ENCODE assay signal across 19 cellular contexts in the genomic region with DNA sequence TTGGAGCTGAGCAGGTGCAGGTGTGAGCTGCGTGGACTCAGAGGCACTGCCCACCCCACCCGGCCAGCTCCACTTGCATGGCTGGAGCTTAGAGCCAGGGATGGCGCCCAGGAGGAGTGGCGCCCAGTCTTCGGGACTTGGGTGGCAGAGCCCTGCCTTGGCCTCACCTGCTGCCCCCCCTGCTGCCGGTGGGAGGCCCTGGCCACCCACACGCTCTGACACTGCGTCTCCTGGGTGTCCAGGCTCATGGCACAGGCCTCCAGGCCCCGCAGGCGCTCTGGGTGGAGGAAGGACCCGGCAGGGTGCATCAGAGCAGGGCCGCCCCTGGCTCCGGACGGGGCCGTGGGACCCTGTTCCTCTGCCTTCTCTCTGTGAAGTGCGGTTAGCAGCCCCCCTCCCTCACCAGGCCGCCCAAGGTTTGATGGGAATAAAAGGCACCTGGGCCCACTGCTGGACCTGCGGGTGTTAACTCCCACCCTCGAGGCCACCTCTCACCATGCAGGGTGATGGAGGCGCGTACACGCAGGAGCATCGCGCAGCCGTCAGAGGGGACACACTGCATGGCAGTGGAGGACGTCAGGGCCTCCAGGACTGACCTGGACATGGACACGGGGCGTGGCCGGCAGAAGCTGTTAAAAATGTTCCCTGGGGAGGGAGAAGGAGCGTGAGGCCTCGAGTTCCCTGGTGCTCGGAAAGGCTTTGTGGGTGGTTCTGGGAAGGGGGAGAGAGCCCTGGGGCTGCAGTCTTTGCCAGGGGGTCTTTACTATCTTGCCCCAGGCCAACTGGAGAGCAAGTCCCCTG. TPM values are rescaled to one million over a fixed set of nuclear protein-coding genes. Genes with fewer than 3 reads are reported as not detected.
DNase-seq lines count a peak whose midpoint lies in the region; ATAC-seq, FAIRE-seq and TF ChIP-seq lines count a peak whose summit lies in the region.
"Had no signal": no experiment of that assay in that cellular context is flagged by ENCODE, and none has a peak within 500 bp of the region (broad histone marks: within the 10 kb centered on the region; RNA-seq: fewer than 3 reads in every experiment).

No MANE protein-coding gene starts in this region.

- H3K36me3 ChIP-seq in HEK293 (ENCODE audit: control insufficient read depth in 2 of 2, insufficient read depth in 1 of 2, low read length in 2 of 2): no peaks in the 10 kb centered on the region
- no peaks in the 10 kb centered on the region for H3K36me3 ChIP-seq in kidney (ENCODE audit: control insufficient read depth in 1 of 2, insufficient read depth in 2 of 2, low read length in 2 of 2)
- H3K36me3 ChIP-seq: SJCRH30 had no signal

- intact Hi-C loops in kidney (cut with DNase I) (no loop called here), sciatic nerve (cut with DNase I) (no loop called here)

- H3K4me3 ChIP-seq in HEK293 (ENCODE audit: low read depth, low read length) (no peak overlapping the region), kidney (ENCODE audit: low read length in 2 of 2) (no peak overlapping the region)
- H3K4me3 ChIP-seq: SJCRH30 had no signal

- TF ChIP-seq CTCF in HEK293 (tag by site-specific recombination; IDR thresholded peaks at IDR 0.05): no peak
- no peak for TF ChIP-seq CTCF in kidney (IDR thresholded peaks at IDR 0.05; ENCODE audit: borderline replicate concordance, extremely low read depth, insufficient read depth)
- TF ChIP-seq CTCF in glutamatergic neuron (IDR thresholded peaks at IDR 0.05; ENCODE audit: partially characterized antibody, unreplicated experiment): no peak

- no peaks in the 10 kb centered on the region for H3K9me3 ChIP-seq in HEK293 (ENCODE audit: control insufficient read depth, insufficient read depth, low read depth, low read length)
- no peaks in the 10 kb centered on the region for H3K9me3 ChIP-seq in kidney (ENCODE audit: control insufficient read depth in 1 of 2, low read length in 2 of 2)

- no peak for FAIRE-seq in kidney (lab: Jason Lieb, UNC)

- POLR2A ChIA-PET in HEK293 (lab: Yijun Ruan, JAX): no interaction called here

- H3K4me1 Mint-ChIP-seq in glutamatergic neuron (ENCODE audit: low read depth, unreplicated experiment): no peaks in the 10 kb centered on the region

- peaks cover 15% of the 10 kb centered on the region for H3K27me3 Mint-ChIP-seq in glutamatergic neuron (ENCODE audit: unreplicated experiment)

- peaks cover 7% of the 10 kb centered on the region for H3K9me3 Mint-ChIP-seq in glutamatergic neuron (ENCODE audit: unreplicated experiment)
- H3K9me3 Mint-ChIP-seq: CD4-positive, CD25-positive, alpha-beta regulatory T cell had no signal

- H3K4me1 ChIP-seq in HEK293 (ENCODE audit: control insufficient read depth, insufficient read depth, low read length) (no peaks in the 10 kb centered on the region), kidney (ENCODE audit: control insufficient read depth in 1 of 2, insufficient read depth in 1 of 2, low read depth in 1 of 2, low read length in 2 of 2) (peaks cover 0 to 2% of the 10 kb centered on the region in 2 donors)
- H3K4me1 ChIP-seq: SJCRH30 had no signal

- no peaks in the 10 kb centered on the region for H3K36me3 Mint-ChIP-seq in glutamatergic neuron (ENCODE audit: unreplicated experiment)
- H3K36me3 Mint-ChIP-seq: CD4-positive, CD25-positive, alpha-beta regulatory T cell had no signal

- H3K9ac ChIP-seq in kidney (ENCODE audit: low read length in 2 of 2): no peak overlapping the region

- H3K27ac ChIP-seq in HEK293 (ENCODE audit: extremely low read depth, low read depth, low read length) (no peak overlapping the region), kidney (ENCODE audit: low read depth in 2 of 2, low read length in 2 of 2) (no peak overlapping the region)
- H3K27ac ChIP-seq: SJCRH30 had no signal

- DNase-seq in activated CD8-positive, alpha-beta memory T cell treated with anti-CD3 and anti-CD28 coated beads, Interleukin-2, amount 50 U/mL, for 48 hours: peak; percentile 47
- DNase-seq in activated CD8-positive, alpha-beta memory T cell treated with anti-CD3 and anti-CD28 coated beads for 24 hours: no peak
- peak; percentile 67 for DNase-seq in kidney
- peak; percentile 51 for DNase-seq in sciatic nerve (ENCODE audit: low spot score)
- no peak for DNase-seq in DMS53 treated with DMSO at 0.1 percent for 48 hours (lab: John Stamatoyannopoulos, UW; ENCODE audit: unreplicated experiment)
- DNase-seq in glutamatergic neuron: no peak
- DNase-seq: CD4-positive, CD25-positive, alpha-beta regulatory T cell; DND-41; GDM1; Karpas-422; MM.1S; NCI-H1930; NCI-H510A treated with DMSO at 0.1 percent for 48 hours had no signal

- CTCF ChIA-PET in HEK293 (lab: Yijun Ruan, JAX): interaction anchor here (0.6 to 1.0 kb wide), 2 partner anchors 29 to 639 kb away, joined by 3 read pairs; no protein-coding TSS in a partner anchor

- no peak overlapping the region for H3K27ac Mint-ChIP-seq in glutamatergic neuron (ENCODE audit: unreplicated experiment)
- H3K27ac Mint-ChIP-seq: CD4-positive, CD25-positive, alpha-beta regulatory T cell had no signal

- no peak overlapping the region for H3K4me3 Mint-ChIP-seq in glutamatergic neuron (ENCODE audit: unreplicated experiment)
- H3K4me3 Mint-ChIP-seq: CD4-positive, CD25-positive, alpha-beta regulatory T cell had no signal

- no peak for ATAC-seq in sciatic nerve
- ATAC-seq in HG02970 (IDR thresholded peaks at IDR 0.05; ENCODE audit: low FRiP score, unreplicated experiment): no peak

TF ChIP-seq in HEK293, 187 proteins besides CTCF, POLR2A, EP300 and RAD21:
- TF ChIP-seq, protein P1, sequence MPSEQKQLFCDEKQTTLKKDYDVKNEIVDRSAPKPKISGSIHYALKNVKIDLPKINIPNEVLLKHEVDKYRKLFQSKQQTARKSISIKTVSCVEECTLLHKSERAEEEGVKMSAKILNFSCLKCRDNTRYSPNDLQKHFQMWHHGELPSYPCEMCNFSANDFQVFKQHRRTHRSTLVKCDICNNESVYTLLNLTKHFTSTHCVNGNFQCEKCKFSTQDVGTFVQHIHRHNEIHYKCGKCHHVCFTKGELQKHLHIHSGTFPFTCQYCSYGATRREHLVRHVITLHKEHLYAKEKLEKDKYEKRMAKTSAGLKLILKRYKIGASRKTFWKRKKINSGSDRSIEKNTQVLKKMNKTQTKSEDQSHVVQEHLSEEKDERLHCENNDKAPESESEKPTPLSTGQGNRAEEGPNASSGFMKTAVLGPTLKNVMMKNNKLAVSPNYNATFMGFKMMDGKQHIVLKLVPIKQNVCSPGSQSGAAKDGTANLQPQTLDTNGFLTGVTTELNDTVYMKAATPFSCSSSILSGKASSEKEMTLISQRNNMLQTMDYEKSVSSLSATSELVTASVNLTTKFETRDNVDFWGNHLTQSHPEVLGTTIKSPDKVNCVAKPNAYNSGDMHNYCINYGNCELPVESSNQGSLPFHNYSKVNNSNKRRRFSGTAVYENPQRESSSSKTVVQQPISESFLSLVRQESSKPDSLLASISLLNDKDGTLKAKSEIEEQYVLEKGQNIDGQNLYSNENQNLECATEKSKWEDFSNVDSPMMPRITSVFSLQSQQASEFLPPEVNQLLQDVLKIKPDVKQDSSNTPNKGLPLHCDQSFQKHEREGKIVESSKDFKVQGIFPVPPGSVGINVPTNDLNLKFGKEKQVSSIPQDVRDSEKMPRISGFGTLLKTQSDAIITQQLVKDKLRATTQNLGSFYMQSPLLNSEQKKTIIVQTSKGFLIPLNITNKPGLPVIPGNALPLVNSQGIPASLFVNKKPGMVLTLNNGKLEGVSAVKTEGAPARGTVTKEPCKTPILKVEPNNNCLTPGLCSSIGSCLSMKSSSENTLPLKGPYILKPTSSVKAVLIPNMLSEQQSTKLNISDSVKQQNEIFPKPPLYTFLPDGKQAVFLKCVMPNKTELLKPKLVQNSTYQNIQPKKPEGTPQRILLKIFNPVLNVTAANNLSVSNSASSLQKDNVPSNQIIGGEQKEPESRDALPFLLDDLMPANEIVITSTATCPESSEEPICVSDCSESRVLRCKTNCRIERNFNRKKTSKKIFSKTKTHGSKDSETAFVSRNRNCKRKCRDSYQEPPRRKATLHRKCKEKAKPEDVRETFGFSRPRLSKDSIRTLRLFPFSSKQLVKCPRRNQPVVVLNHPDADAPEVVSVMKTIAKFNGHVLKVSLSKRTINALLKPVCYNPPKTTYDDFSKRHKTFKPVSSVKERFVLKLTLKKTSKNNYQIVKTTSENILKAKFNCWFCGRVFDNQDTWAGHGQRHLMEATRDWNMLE (tag by site-specific recombination; conservative IDR thresholded peaks at IDR 0.05; ENCODE audit: low read depth): no peak
- TF ChIP-seq ZFHX2 (tag by site-specific recombination; conservative IDR thresholded peaks at IDR 0.05): 0 out of 2 replicates have a peak, but pooled peaks have one; percentile 18
- TF ChIP-seq ZNF701 (tag by site-specific recombination; IDR thresholded peaks at IDR 0.05): no peak
- 0 out of 2 replicates have a peak, but pooled peaks have one; percentile 6 for TF ChIP-seq ZIC2 (tag by site-specific recombination; IDR thresholded peaks at IDR 0.05)
- peak; percentile 21 for TF ChIP-seq EGR2 (tag by site-specific recombination; IDR thresholded peaks at IDR 0.05; ENCODE audit: low read depth)
- TF ChIP-seq ZNF248 (tag by site-specific recombination; IDR thresholded peaks at IDR 0.05): no peak
TF ChIP-seq in HEK293: peak in this region for 3.

RNA-seq across cellular contexts. Expression of a gene that starts 11.8 kb away (rescaled TPM):
- total RNA-seq in kidney: 0.16 TPM
- polyA plus RNA-seq in kidney (ENCODE audit: insufficient read depth, low read depth, low replicate concordance): not detected
- total RNA-seq in sciatic nerve: not detected
- not detected for total RNA-seq in glutamatergic neuron (ENCODE audit: unreplicated experiment)
- total RNA-seq: A673, H4, RPMI7951, SJCRH30 had no signal

RNA-seq across cellular contexts. Expression of a gene that starts 40.2 kb away (rescaled TPM):
- total RNA-seq in kidney (107 TPM), sciatic nerve (62.2 TPM), glutamatergic neuron (ENCODE audit: unreplicated experiment) (32.3 TPM)
- polyA plus RNA-seq in kidney (ENCODE audit: insufficient read depth, low read depth, low replicate concordance): 96.5 TPM

RNA-seq across cellular contexts. Expression of a gene that starts 57.3 kb away (rescaled TPM):
- total RNA-seq in kidney (not detected), sciatic nerve (not detected), glutamatergic neuron (ENCODE audit: unreplicated experiment) (not detected)
- polyA plus RNA-seq in kidney (ENCODE audit: insufficient read depth, low read depth, low replicate concordance): not detected
- total RNA-seq: A673; CD4-positive, CD25-positive, alpha-beta regulatory T cell; H4; RPMI7951; SJCRH30 had no signal
- polyA plus RNA-seq: CD4-positive, CD25-positive, alpha-beta regulatory T cell had no signal

Comparison
In these comparisons a context has a peak if more than half of its experiments do, and no peak if none do; other contexts are left out.
1. DNase-seq: peak in activated CD8-positive, alpha-beta memory T cell treated with anti-CD3 and anti-CD28 coated beads, Interleukin-2, amount 50 U/mL, for 48 hours (single experiment), kidney (single experiment) and sciatic nerve (single experiment); none in activated CD8-positive, alpha-beta memory T cell treated with anti-CD3 and anti-CD28 coated beads for 24 hours (single experiment), DMS53 treated with DMSO at 0.1 percent for 48 hours (single experiment) and glutamatergic neuron (single experiment).